ENCODE assay signal across 12 cellular contexts in genomic region chr10:71880425-71881306, GRCh38. TPM values are rescaled to one million over a fixed set of nuclear protein-coding genes. Genes with fewer than 3 reads are reported as not detected.
A peak's percentile ranks its signal among the peaks of the same experiment; 100 is the strongest.
DNase-seq lines count a peak whose midpoint lies in the region; ATAC-seq and TF ChIP-seq lines count a peak whose summit lies in the region.
"Had no signal": no experiment of that assay in that cellular context is flagged by ENCODE, and none has a peak within 500 bp of the region (broad histone marks: within the 10 kb centered on the region; RNA-seq: fewer than 3 reads in every experiment).

No MANE protein-coding gene starts in this region.

- H3K4me1 Mint-ChIP-seq in H9 = peaks cover 9 to 11% of the 10 kb centered on the region in 2 experiments
- H3K4me1 Mint-ChIP-seq: stimulated activated effector memory CD8-positive, alpha-beta T cell treated with anti-CD3 and anti-CD28 coated beads, Interleukin-12 subunit alpha, Interleukin-12 subunit beta, amount 100 ng/mL, for 72 hours had no signal

- ATAC-seq in gastrocnemius medialis = no peak
- ATAC-seq: left colon; stimulated activated effector memory CD8-positive, alpha-beta T cell treated with anti-CD3 and anti-CD28 coated beads, Interleukin-12 subunit alpha, Interleukin-12 subunit beta, amount 100 ng/mL, for 72 hours had no signal

- H3T11ph ChIP-seq in H9 (ENCODE audit: low read length) = no peak overlapping the region

- H3K36me3 ChIP-seq in left ventricle myocardium inferior (no peaks in the 10 kb centered on the region), gastrocnemius medialis (no peaks in the 10 kb centered on the region)

- H4K5ac ChIP-seq in H9 (ENCODE audit: insufficient read length, low read depth, low read length) = no peak overlapping the region

- H3K9me3 ChIP-seq in H9 (ENCODE audit: control insufficient read depth, low read depth, low read length) (no peaks in the 10 kb centered on the region), left ventricle myocardium inferior (replicated peaks) (no peaks in the 10 kb centered on the region), gastrocnemius medialis (no peaks in the 10 kb centered on the region)

- no peak overlapping the region for H3K4me3 Mint-ChIP-seq in H9
- H3K4me3 Mint-ChIP-seq: activated CD4-positive, alpha-beta memory T cell treated with anti-CD3 and anti-CD28 coated beads, Interleukin-2, amount 10 ng/mL, durations not matched to agents 7 days and 5 days; activated naive CD4-positive, alpha-beta T cell treated with anti-CD3 and anti-CD28 coated beads, Interleukin-2, amount 50 U/mL, for 24 hours; stimulated activated effector memory CD8-positive, alpha-beta T cell treated with anti-CD3 and anti-CD28 coated beads, Interleukin-12 subunit alpha, Interleukin-12 subunit beta, amount 100 ng/mL, for 72 hours had no signal

- no peak overlapping the region for H3K4me2 ChIP-seq in H9 (ENCODE audit: insufficient read depth, insufficient read length, low read length)

- no peak overlapping the region for H3K9ac ChIP-seq in H9 (ENCODE audit: extremely low read depth, insufficient read length, low read length)

- H3K4me3 ChIP-seq in left ventricle myocardium inferior (no peak overlapping the region), gastrocnemius medialis (no peak overlapping the region)

- H4K8ac ChIP-seq in H9 (replicated peaks; ENCODE audit: insufficient read length, low read depth, low read length) = no peak overlapping the region

- H3K9me3 Mint-ChIP-seq in H9 = peaks cover 7 to 9% of the 10 kb centered on the region in 2 experiments; a peak in 3 of 5 replicates
- H3K9me3 Mint-ChIP-seq: activated CD4-positive, alpha-beta memory T cell treated with anti-CD3 and anti-CD28 coated beads, Interleukin-2, amount 10 ng/mL, durations not matched to agents 7 days and 5 days; activated naive CD4-positive, alpha-beta T cell treated with anti-CD3 and anti-CD28 coated beads, Interleukin-2, amount 50 U/mL, for 24 hours; stimulated activated effector memory CD8-positive, alpha-beta T cell treated with anti-CD3 and anti-CD28 coated beads, Interleukin-12 subunit alpha, Interleukin-12 subunit beta, amount 100 ng/mL, for 72 hours had no signal

- no peaks in the 10 kb centered on the region for H3K23me2 ChIP-seq in H9 (ENCODE audit: insufficient read length, low read depth, low read length, poor library complexity, severe bottlenecking)

- H4K20me1 ChIP-seq in H9 (ENCODE audit: control insufficient read depth, insufficient read depth, insufficient read length) = no peaks in the 10 kb centered on the region

- H3K4ac ChIP-seq in H9 (ENCODE audit: low read depth, low read length) = no peak overlapping the region

- H2BK20ac ChIP-seq in H9 (ENCODE audit: low read depth, low read length, poor library complexity, severe bottlenecking) = no peak overlapping the region

- in situ Hi-C loops in gastrocnemius medialis (cut with MboI; ENCODE audit: low sequenced_read_pairs in 4 of 4) = no loop called here

- H3K36me3 Mint-ChIP-seq in H9 (ENCODE audit: insufficient read depth in 1 of 3, low read depth in 3 of 3) = peaks cover 0 to 4% (median 0%) of the 10 kb centered on the region in 3 experiments; a peak in 1 of 7 replicates
- H3K36me3 Mint-ChIP-seq: activated naive CD4-positive, alpha-beta T cell treated with anti-CD3 and anti-CD28 coated beads, Interleukin-2, amount 50 U/mL, for 24 hours; stimulated activated effector memory CD8-positive, alpha-beta T cell treated with anti-CD3 and anti-CD28 coated beads, Interleukin-12 subunit alpha, Interleukin-12 subunit beta, amount 100 ng/mL, for 72 hours had no signal

- H3K27me3 ChIP-seq in H9 (ENCODE audit: insufficient read depth, low read length) = no peaks in the 10 kb centered on the region
- H3K27me3 ChIP-seq in left ventricle myocardium inferior (ENCODE audit: low read depth) = no peaks in the 10 kb centered on the region
- no peaks in the 10 kb centered on the region for H3K27me3 ChIP-seq in gastrocnemius medialis

- H3K23ac ChIP-seq in H9 (ENCODE audit: insufficient read length, low read depth, low read length) = no peak overlapping the region

- WGBS in H9 (ENCODE audit: extremely low coverage, insufficient read length, low lambda C conversion rate) = no CpG with 5 or more reads among the region's 13 CpGs

- no peak overlapping the region for H4K91ac ChIP-seq in H9 (ENCODE audit: insufficient read length, low read depth, low read length)

- no peak overlapping the region for H2BK12ac ChIP-seq in H9 (ENCODE audit: insufficient read length, low read depth, low read length)

- H2BK120ac ChIP-seq in H9 (ENCODE audit: low read depth, low read length, poor library complexity, severe bottlenecking) = no peak overlapping the region

- H3K79me1 ChIP-seq in H9 (ENCODE audit: insufficient read depth, low read depth, low read length, poor library complexity, severe bottlenecking) = no peaks in the 10 kb centered on the region

- H3K14ac ChIP-seq in H9 (ENCODE audit: insufficient read depth, low read length) = peak overlapping the region; percentile 71; the same call in 1 of the 2 replicates

- no peaks in the 10 kb centered on the region for H3K79me2 ChIP-seq in H9 (ENCODE audit: insufficient read depth, low read length)

- intact Hi-C loops in left ventricle myocardium inferior (cut with micrococcal nuclease) = no loop called here
- intact Hi-C loops in gastrocnemius medialis (cut with DNase I; ENCODE audit: low total_unique reads) = no loop called here

- no peak overlapping the region for H2AFZ ChIP-seq in H9 (ENCODE audit: low read length)

- H3K4me1 ChIP-seq in H9 (ENCODE audit: insufficient read depth, low read length) (no peaks in the 10 kb centered on the region), left ventricle myocardium inferior (peaks cover 9% of the 10 kb centered on the region), gastrocnemius medialis (peaks cover 13 to 14% of the 10 kb centered on the region in 2 donors)

- H3K27ac Mint-ChIP-seq in H9 = no peak overlapping the region; a peak in 1 of 7 replicates
- H3K27ac Mint-ChIP-seq: activated CD4-positive, alpha-beta memory T cell treated with anti-CD3 and anti-CD28 coated beads, Interleukin-2, amount 10 ng/mL, durations not matched to agents 7 days and 5 days; activated naive CD4-positive, alpha-beta T cell treated with anti-CD3 and anti-CD28 coated beads, Interleukin-2, amount 50 U/mL, for 24 hours; stimulated activated effector memory CD8-positive, alpha-beta T cell treated with anti-CD3 and anti-CD28 coated beads, Interleukin-12 subunit alpha, Interleukin-12 subunit beta, amount 100 ng/mL, for 72 hours had no signal

- H3K27ac ChIP-seq in H9 (ENCODE audit: insufficient read length, low read depth, low read length) (no peak overlapping the region), left ventricle myocardium inferior (replicated peaks) (no peak overlapping the region), gastrocnemius medialis (no peak overlapping the region)

- peak overlapping the region; percentile 46 for H3K18ac ChIP-seq in H9 (ENCODE audit: insufficient read length, low read depth, low read length)

- H2AK5ac ChIP-seq in H9 (ENCODE audit: insufficient read length, low read length) = no peak overlapping the region

- H3K56ac ChIP-seq in H9 (ENCODE audit: insufficient read length, low read depth, low read length) = no peak overlapping the region

- DNase-seq in H9 = no peak
- peak; percentile 53 for DNase-seq in RPMI8226
- DNase-seq in left ventricle myocardium inferior = peak; percentile 44
- peak; percentile 31 to 52 for DNase-seq in gastrocnemius medialis
- no peak for DNase-seq in GM19240 (ENCODE audit: insufficient read length, low spot score)
- no peak for DNase-seq in NCI-H2081 (lab: John Stamatoyannopoulos, UW)
- no peak for DNase-seq in effector CD4-positive, alpha-beta T cell
- DNase-seq: activated CD4-positive, alpha-beta memory T cell treated with anti-CD3 and anti-CD28 coated beads, Interleukin-2, amount 10 ng/mL, durations not matched to agents 7 days and 5 days; cortex of kidney had no signal

- no peak overlapping the region for H2BK5ac ChIP-seq in H9 (ENCODE audit: insufficient read length, low read length)

- no peaks in the 10 kb centered on the region; the same call in none of the 2 replicates for H3K27me3 Mint-ChIP-seq in H9 (ENCODE audit: low read depth)
- H3K27me3 Mint-ChIP-seq: activated naive CD4-positive, alpha-beta T cell treated with anti-CD3 and anti-CD28 coated beads, Interleukin-2, amount 50 U/mL, for 24 hours had no signal

- TF ChIP-seq CTCF in H9 (conservative IDR thresholded peaks at IDR 0.05) (no peak), left ventricle myocardium inferior (IDR thresholded peaks at IDR 0.05; ENCODE audit: borderline replicate concordance) (no peak), gastrocnemius medialis (IDR thresholded peaks at IDR 0.05 in 4 of 5, conservative IDR thresholded peaks at IDR 0.05 in 1 of 5) (no peak)

- no peak overlapping the region for H2BK15ac ChIP-seq in H9 (ENCODE audit: low read depth, low read length)

- TF ChIP-seq POLR2A in gastrocnemius medialis (IDR thresholded peaks at IDR 0.05) = no peak

RNA-seq across cellular contexts. Expression of gene PSAP, which starts 29.6 kb away (rescaled TPM):
- 336 and 346 TPM in 2 replicates for total RNA-seq in H9 (2021)
- total RNA-seq in left ventricle myocardium inferior = 1,672 TPM
- total RNA-seq in gastrocnemius medialis = 1,000 to 10,000 TPM in 3 of 4 donors, 100 to 1,000 TPM in 1; 833 to 1,730 (median 1,179) TPM

Comparison
In these comparisons a context has a peak if more than half of its experiments do, and no peak if none do; other contexts are left out.
1. DNase-seq: peak in RPMI8226 (single experiment), left ventricle myocardium inferior (single experiment) and gastrocnemius medialis (2 of 2); none in H9 (single experiment), GM19240 (single experiment), NCI-H2081 (0 of 2) and effector CD4-positive, alpha-beta T cell (single experiment).